Comparison of ENCODE assay signal across 11 cellular contexts in the genomic region with DNA sequence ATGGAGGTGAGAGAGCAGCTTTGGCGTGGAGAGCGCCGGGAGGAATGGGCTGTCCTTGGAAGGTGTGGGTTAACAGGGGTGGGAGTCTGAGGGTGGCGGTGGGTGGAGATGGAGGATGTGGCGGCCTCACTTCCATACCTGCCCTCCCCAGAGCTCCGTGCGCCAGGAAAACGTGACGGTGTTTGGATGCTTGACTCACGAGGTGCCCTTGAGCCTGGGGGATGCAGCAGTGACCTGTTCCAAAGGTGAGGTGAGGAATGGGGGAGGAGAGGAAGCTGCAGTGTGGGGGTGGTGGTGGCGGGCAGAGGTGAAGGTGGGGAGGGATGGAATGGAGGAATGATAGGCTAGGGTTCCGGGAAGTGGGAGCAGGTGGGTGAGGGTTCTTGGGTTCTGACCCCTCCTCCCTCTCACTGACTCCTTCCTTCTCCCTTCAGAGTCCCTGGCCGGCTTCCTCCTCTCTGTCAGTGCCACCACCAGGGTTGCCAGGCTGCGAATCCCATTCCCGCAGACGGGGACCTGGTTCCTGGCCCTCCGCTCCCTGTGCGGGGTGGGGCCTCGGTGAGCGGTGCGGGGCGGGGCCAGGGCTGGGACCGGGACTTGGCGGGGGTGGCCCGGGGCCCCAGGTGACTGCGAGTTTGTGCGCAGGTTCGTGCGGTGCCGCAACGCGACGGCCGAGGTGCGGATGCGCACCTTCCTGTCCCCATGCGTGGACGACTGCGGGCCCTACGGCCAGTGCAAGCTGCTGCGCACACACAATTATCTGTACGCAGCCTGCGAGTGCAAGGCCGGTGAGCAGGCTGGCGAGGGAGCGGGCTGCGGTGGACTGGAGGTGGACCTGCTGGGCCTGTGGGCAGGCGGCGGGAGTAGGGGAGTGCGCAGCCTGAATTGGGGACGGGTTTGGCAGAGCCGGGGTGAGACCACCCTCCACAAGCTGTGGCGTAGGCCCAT. TPM values are rescaled to one million over a fixed set of nuclear protein-coding genes. Genes with fewer than 3 reads are reported as not detected.
DNase-seq lines count a peak whose midpoint lies in the region; ATAC-seq and TF ChIP-seq lines count a peak whose summit lies in the region.
"Had no signal": no experiment of that assay in that cellular context is flagged by ENCODE, and none has a peak within 500 bp of the region (broad histone marks: within the 10 kb centered on the region; RNA-seq: fewer than 3 reads in every experiment).

No MANE protein-coding gene starts in this region.

- peaks cover 36 to 40% of the 10 kb centered on the region in 2 donors for H3K36me3 Mint-ChIP-seq in CD14-positive monocyte
- H3K36me3 Mint-ChIP-seq in T-helper 17 cell (ENCODE audit: low read depth), result peaks cover 6% of the 10 kb centered on the region

- no peaks in the 10 kb centered on the region for H3K36me3 ChIP-seq in hepatocyte (replicated peaks; ENCODE audit: insufficient read depth, low read depth)
- H3K36me3 ChIP-seq: brain microvascular endothelial cell had no signal

- peaks cover 24% of the 10 kb centered on the region for H3K4me1 ChIP-seq in hepatocyte (ENCODE audit: insufficient read depth)

- H3K4me3 Mint-ChIP-seq in CD14-positive monocyte (peak overlapping the region; percentile 48 to 72), T-helper 17 cell (no peak overlapping the region)

- H3K4me2 ChIP-seq in hepatocyte, result peak overlapping the region; percentile 68

- H3K27me3 ChIP-seq in hepatocyte, result no peaks in the 10 kb centered on the region
- H3K27me3 ChIP-seq: brain microvascular endothelial cell had no signal

- CTCF ChIA-PET in RWPE1 (lab: Yijun Ruan, JAX), result interaction anchor here (1.0 kb wide), 1 partner anchor 56 kb away, joined by 3 read pairs; no protein-coding TSS in a partner anchor

- H2AFZ ChIP-seq in hepatocyte, result no peak overlapping the region

- H3K9me3 ChIP-seq in T-helper 17 cell (ENCODE audit: control insufficient read depth, low read length, poor library complexity, severe bottlenecking) (no peaks in the 10 kb centered on the region), hepatocyte (ENCODE audit: low read depth) (no peaks in the 10 kb centered on the region)

- H3K4me1 Mint-ChIP-seq in CD14-positive monocyte (peaks cover 66% of the 10 kb centered on the region), T-helper 17 cell (peaks cover 19% of the 10 kb centered on the region)

- peak overlapping the region; percentile 74 for H3K27ac ChIP-seq in hepatocyte
- no peak overlapping the region for H3K27ac ChIP-seq in RWPE1
- H3K27ac ChIP-seq: brain microvascular endothelial cell had no signal

- no peaks in the 10 kb centered on the region for H3K79me2 ChIP-seq in hepatocyte

- peak overlapping the region; percentile 90 to 100 (median 98) for H3K27ac Mint-ChIP-seq in CD14-positive monocyte
- peak overlapping the region; percentile 85 for H3K27ac Mint-ChIP-seq in T-helper 17 cell

- H3K27me3 Mint-ChIP-seq in CD14-positive monocyte (ENCODE audit: low read depth in 3 of 3) (peaks cover 19 to 41% (median 32%) of the 10 kb centered on the region in 3 donors), T-helper 17 cell (no peaks in the 10 kb centered on the region)

- intact Hi-C loops in CD14-positive monocyte (cut with micrococcal nuclease), result loop anchor here in 1 of 2 donors (2.0 kb wide), 1 partner anchor 17 kb away; a partner anchor contains a TSS
- intact Hi-C loops in sciatic nerve (cut with DNase I), result no loop called here

- peaks cover 0 to 2% (median 0%) of the 10 kb centered on the region in 7 donors for H3K9me3 Mint-ChIP-seq in CD14-positive monocyte

- DNase-seq in CD14-positive monocyte (ENCODE audit: low spot score), result no peak
- no peak for DNase-seq in T-helper 17 cell
- DNase-seq in hepatocyte (ENCODE audit: low spot score), result peak; percentile 55
- DNase-seq in omental fat pad (ENCODE audit: low spot score), result no peak
- no peak for DNase-seq in activated CD8-positive, alpha-beta memory T cell treated with anti-CD3 and anti-CD28 coated beads for 24 hours
- no peak for DNase-seq in RWPE1 (ENCODE audit: low spot score)
- no peak for DNase-seq in sciatic nerve (ENCODE audit: low spot score)
- DNase-seq in NCI-H774 (lab: John Stamatoyannopoulos, UW), result no peak
- DNase-seq: brain microvascular endothelial cell, T-helper 1 cell had no signal

- WGBS in hepatocyte (ENCODE audit: low lambda C conversion rate, missing lambda C conversion rate), result 47% methylated on average over 22 of the region's 53 CpGs

- ATAC-seq in T-helper 17 cell (no peak), omental fat pad (ENCODE audit: low FRiP score) (peak; percentile 59), sciatic nerve (no peak)

- POLR2A ChIA-PET in RWPE1 (lab: Yijun Ruan, JAX; ENCODE audit: low non-redundant PET), result no interaction called here

- H3K9me2 ChIP-seq in hepatocyte (replicated peaks; ENCODE audit: insufficient read depth), result no peaks in the 10 kb centered on the region

- no peak overlapping the region for H3K4me3 ChIP-seq in hepatocyte
- H3K4me3 ChIP-seq: lung had no signal

- no peaks in the 10 kb centered on the region for H4K20me1 ChIP-seq in hepatocyte (ENCODE audit: insufficient read depth, poor library complexity, severe bottlenecking)

- no peak for TF ChIP-seq CTCF in CD14-positive monocyte (IDR thresholded peaks at IDR 0.05)
- no peak for TF ChIP-seq CTCF in hepatocyte (IDR thresholded peaks at IDR 0.05; ENCODE audit: poor library complexity)
- no peak for TF ChIP-seq CTCF in omental fat pad (IDR thresholded peaks at IDR 0.05)
- TF ChIP-seq CTCF in RWPE1 (conservative IDR thresholded peaks at IDR 0.05; ENCODE audit: low read depth), result no peak

RNA-seq across cellular contexts. Expression of a gene that starts 17.1 kb away (rescaled TPM):
- polyA plus RNA-seq in CD14-positive monocyte (1 to 10 TPM; 2.6 to 3.8 TPM), hepatocyte (13.4 and 14.6 TPM in 2 replicates)
- total RNA-seq in T-helper 17 cell (1 to 10 TPM; 4.5 to 7.1 TPM), hepatocyte (7.5 and 12.3 TPM in 2 replicates), omental fat pad (10 to 100 TPM in 1 of 4 donors, 1 to 10 TPM in 3; 2.7 to 13.2 (median 4.6) TPM), sciatic nerve (31.7 TPM)

RNA-seq across cellular contexts. Expression of a gene that starts 17.6 kb away (rescaled TPM):
- polyA plus RNA-seq in CD14-positive monocyte (under 1 TPM in 1 of 2 donors, not detected in 1; 0.05 TPM), hepatocyte (0.26 TPM in 1 of 2 replicates, not detected in the other)
- total RNA-seq in T-helper 17 cell (not detected), hepatocyte (not detected in 2 replicates), omental fat pad (not detected), sciatic nerve (not detected)

RNA-seq across cellular contexts. Expression of a gene that starts 24.1 kb away (rescaled TPM):
- polyA plus RNA-seq in CD14-positive monocyte (not detected), hepatocyte (not detected in 2 replicates)
- total RNA-seq in T-helper 17 cell (not detected), hepatocyte (not detected in 2 replicates), omental fat pad (not detected), sciatic nerve (not detected)
- total RNA-seq: lung had no signal
- polyA plus RNA-seq: lung had no signal

RNA-seq across cellular contexts. Expression of a gene that starts 31.3 kb away (rescaled TPM):
- 10 to 100 TPM; 59.1 to 64.5 TPM for polyA plus RNA-seq in CD14-positive monocyte
- total RNA-seq in T-helper 17 cell, result 10 to 100 TPM; 15.0 to 20.5 TPM
- 31.9 and 45.7 TPM in 2 replicates for total RNA-seq in hepatocyte
- polyA plus RNA-seq in hepatocyte, result 81.4 and 87.3 TPM in 2 replicates
- 10 to 100 TPM; 19.8 to 49.7 (median 40.6) TPM for total RNA-seq in omental fat pad
- total RNA-seq in sciatic nerve, result 31.2 TPM

RNA-seq across cellular contexts. Expression of a gene that starts 34.0 kb away (rescaled TPM):
- polyA plus RNA-seq in CD14-positive monocyte (under 1 TPM; 0.52 to 0.68 TPM), hepatocyte (0.55 and 0.63 TPM in 2 replicates)
- total RNA-seq in T-helper 17 cell (under 1 TPM; 0.81 to 0.97 TPM), hepatocyte (0.10 and 1.4 TPM in 2 replicates), omental fat pad (1 to 10 TPM in 2 of 4 donors, under 1 TPM in 1, not detected in 1; 0.65 to 2.8 (median 2.0) TPM), sciatic nerve (6.3 TPM)
